ENCODE assay signal across 10 cellular contexts in the genomic region with DNA sequence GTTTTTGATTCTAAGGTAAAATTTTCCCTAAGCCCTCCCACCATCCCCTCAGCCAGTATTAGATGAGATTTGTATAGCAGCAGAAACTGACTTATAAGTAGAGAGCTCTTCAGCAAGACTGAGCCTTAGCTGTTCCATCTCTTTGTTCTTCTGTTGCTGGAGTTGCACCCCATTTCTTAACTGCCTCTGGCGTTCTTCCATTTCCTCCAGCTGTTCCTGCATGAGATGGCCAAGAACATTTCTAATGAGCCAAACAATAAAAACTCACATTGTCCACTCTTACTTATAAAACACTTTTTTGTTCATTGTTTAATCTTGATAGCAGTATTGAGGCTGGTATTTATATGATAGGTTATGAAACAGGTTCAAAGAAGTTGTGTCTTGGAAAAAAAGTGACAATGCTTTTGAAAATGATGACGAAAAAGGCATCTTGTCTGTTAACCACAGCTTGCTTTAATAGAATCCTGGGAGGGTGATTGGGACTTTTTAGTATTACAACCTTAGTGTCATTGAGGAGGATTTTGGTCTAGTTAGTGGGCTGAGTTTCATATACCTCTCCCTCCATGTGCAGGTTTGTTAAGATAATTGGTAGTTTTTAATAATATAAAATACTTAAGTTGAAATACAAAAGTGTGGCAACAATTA. TPM values are rescaled to one million over a fixed set of nuclear protein-coding genes. Genes with fewer than 3 reads are reported as not detected.
DNase-seq lines count a peak whose midpoint lies in the region; ATAC-seq and TF ChIP-seq lines count a peak whose summit lies in the region.
"Had no signal": no experiment of that assay in that cellular context is flagged by ENCODE, and none has a peak within 500 bp of the region (broad histone marks: within the 10 kb centered on the region; RNA-seq: fewer than 3 reads in every experiment).

No MANE protein-coding gene starts in this region.

- peaks cover 13% of the 10 kb centered on the region for H3K4me1 Mint-ChIP-seq in activated CD4-positive, alpha-beta T cell treated with anti-CD3 and anti-CD28 coated beads for 36 hours

- peaks cover 7% of the 10 kb centered on the region for H3K4me1 ChIP-seq in colonic mucosa
- peaks cover 11 to 45% (median 33%) of the 10 kb centered on the region in 4 donors for H3K4me1 ChIP-seq in transverse colon
- H3K4me1 ChIP-seq in thyroid gland: peaks cover 14 to 23% of the 10 kb centered on the region in 2 donors

- H3K9me3 ChIP-seq in colonic mucosa: no peaks in the 10 kb centered on the region
- H3K9me3 ChIP-seq in transverse colon: no peaks in the 10 kb centered on the region
- H3K9me3 ChIP-seq in thyroid gland: no peaks in the 10 kb centered on the region

- intact Hi-C loops in activated CD4-positive, alpha-beta T cell treated with anti-CD3 and anti-CD28 coated beads for 36 hours (cut with DNase I, micrococcal nuclease): loop anchor here in 1 of 2 experiments (10.0 kb wide), 1 partner anchor 159 kb away; no protein-coding TSS in a partner anchor
- intact Hi-C loops in colonic mucosa (cut with DNase I) (no loop called here), transverse colon (cut with DNase I; ENCODE audit: low total_unique reads) (no loop called here), thyroid gland (cut with DNase I) (no loop called here)

- POLR2A ChIA-PET in activated CD4-positive, alpha-beta T cell treated with anti-CD3 and anti-CD28 coated beads for 36 hours (lab: Charles Lee): no interaction called here

- H3K36me3 ChIP-seq in colonic mucosa (peaks cover 3% of the 10 kb centered on the region), transverse colon (peaks cover 0 to 8% (median 5%) of the 10 kb centered on the region in 4 donors), thyroid gland (peaks cover 12 to 14% of the 10 kb centered on the region in 2 donors)

- H3K27ac Mint-ChIP-seq in activated CD4-positive, alpha-beta T cell treated with anti-CD3 and anti-CD28 coated beads for 36 hours: peak overlapping the region; percentile 82

- H3K4me3 ChIP-seq in colonic mucosa (no peak overlapping the region), transverse colon (no peak overlapping the region), thyroid gland (replicated peaks in 1 of 3) (no peak overlapping the region)

- in situ Hi-C loops in transverse colon (cut with MboI; ENCODE audit: low pct_ligation_motif_present in 1 of 4, low pct_unique_long_range_greater_than_20kb in 1 of 4, low sequenced_read_pairs in 3 of 4): no loop called here

- TF ChIP-seq POLR2A in transverse colon (IDR thresholded peaks at IDR 0.05): no peak
- no peak for TF ChIP-seq POLR2A in thyroid gland (IDR thresholded peaks at IDR 0.05)

- no peak for TF ChIP-seq EP300 in transverse colon (IDR thresholded peaks at IDR 0.05; ENCODE audit: low read depth)

- H3K27me3 ChIP-seq in colonic mucosa (no peaks in the 10 kb centered on the region), transverse colon (no peaks in the 10 kb centered on the region), thyroid gland (no peaks in the 10 kb centered on the region)

- H3K27ac ChIP-seq in colonic mucosa (no peak overlapping the region), transverse colon (peak overlapping the region; percentile 61 to 66 (median 64)), thyroid gland (peak overlapping the region in 1 of 3 donors; percentile 6)

- CTCF ChIA-PET in activated CD4-positive, alpha-beta T cell treated with anti-CD3 and anti-CD28 coated beads for 36 hours (lab: Charles Lee): interaction anchor here (0.7 to 1.1 kb wide), 2 partner anchors 45 to 164 kb away, joined by 3 to 4 read pairs; no protein-coding TSS in a partner anchor

- no peaks in the 10 kb centered on the region for H3K9me3 Mint-ChIP-seq in activated CD4-positive, alpha-beta T cell treated with anti-CD3 and anti-CD28 coated beads for 36 hours (ENCODE audit: low read depth)
- H3K9me3 Mint-ChIP-seq: IgD-negative memory B cell had no signal

- peaks cover 59% of the 10 kb centered on the region for H3K36me3 Mint-ChIP-seq in activated CD4-positive, alpha-beta T cell treated with anti-CD3 and anti-CD28 coated beads for 36 hours (ENCODE audit: low read depth)

- 10 to 17% methylated on average over 2 of the region's 2 CpGs for WGBS in transverse colon (ENCODE audit: low coverage in 1 of 2), 2 donors
- 74 to 77% methylated on average over 2 of the region's 2 CpGs for WGBS in thyroid gland, 2 donors

- no peak overlapping the region for H3K4me3 Mint-ChIP-seq in activated CD4-positive, alpha-beta T cell treated with anti-CD3 and anti-CD28 coated beads for 36 hours
- H3K4me3 Mint-ChIP-seq: IgD-negative memory B cell had no signal

- no peak for DNase-seq in activated CD4-positive, alpha-beta T cell treated with anti-CD3 and anti-CD28 coated beads for 36 hours
- DNase-seq in activated CD4-positive, alpha-beta T cell treated with anti-CD3 and anti-CD28 coated beads, Interleukin-2, amount 50 U/mL, for 48 hours: no peak
- peak; percentile 50 for DNase-seq in colonic mucosa
- DNase-seq in medulla oblongata (ENCODE audit: extremely low spot score): peak; percentile 50
- DNase-seq in transverse colon: peak; percentile 60
- no peak for DNase-seq in thyroid gland
- DNase-seq in NCI-H2081 (lab: John Stamatoyannopoulos, UW): no peak
- DNase-seq: activated CD8-positive, alpha-beta memory T cell treated with anti-CD3 and anti-CD28 coated beads, Interleukin-2, amount 50 U/mL, for 48 hours had no signal

- H3K9ac ChIP-seq in colonic mucosa (ENCODE audit: low read depth in 2 of 2, low read length in 2 of 2): no peak overlapping the region

- H3K27me3 Mint-ChIP-seq in activated CD4-positive, alpha-beta T cell treated with anti-CD3 and anti-CD28 coated beads for 36 hours: no peaks in the 10 kb centered on the region
- H3K27me3 Mint-ChIP-seq: IgD-negative memory B cell had no signal

- peak; percentile 34 for ATAC-seq in activated CD4-positive, alpha-beta T cell treated with anti-CD3 and anti-CD28 coated beads for 36 hours
- ATAC-seq in HG03520 (IDR thresholded peaks at IDR 0.05; ENCODE audit: unreplicated experiment): no peak

- TF ChIP-seq CTCF in colonic mucosa (IDR thresholded peaks at IDR 0.05): no peak
- TF ChIP-seq CTCF in transverse colon (IDR thresholded peaks at IDR 0.05): no peak
- no peak for TF ChIP-seq CTCF in thyroid gland (IDR thresholded peaks at IDR 0.05)

RNA-seq across cellular contexts. Expression of a gene that starts 18.3 kb away (rescaled TPM):
- not detected for total RNA-seq in activated CD4-positive, alpha-beta T cell treated with anti-CD3 and anti-CD28 coated beads for 36 hours
- 10 to 100 TPM in 1 of 2 donors, 1 to 10 TPM in 1; 6.6 to 10.6 TPM for total RNA-seq in colonic mucosa
- total RNA-seq in transverse colon: 10 to 100 TPM; 24.9 to 95.5 (median 43.8) TPM
- 10 to 100 TPM in 1 of 4 donors, 1 to 10 TPM in 3; 7.3 to 13.7 (median 7.7) TPM for total RNA-seq in thyroid gland

RNA-seq across cellular contexts. Expression of a gene that starts 33.3 kb away (rescaled TPM):
- total RNA-seq in activated CD4-positive, alpha-beta T cell treated with anti-CD3 and anti-CD28 coated beads for 36 hours: 100 to 1,000 TPM; 323 to 331 TPM
- 100 to 1,000 TPM; 155 to 171 TPM for total RNA-seq in colonic mucosa
- total RNA-seq in transverse colon: 100 to 1,000 TPM in 1 of 4 donors, 10 to 100 TPM in 3; 40.4 to 117 (median 67.7) TPM
- total RNA-seq in thyroid gland: 100 to 1,000 TPM; 100 to 172 (median 138) TPM

RNA-seq across cellular contexts. Expression of a gene that starts 33.9 kb away (rescaled TPM):
- total RNA-seq in activated CD4-positive, alpha-beta T cell treated with anti-CD3 and anti-CD28 coated beads for 36 hours: 10 to 100 TPM; 61.2 to 63.5 TPM
- total RNA-seq in colonic mucosa (10 to 100 TPM; 42.4 to 45.7 TPM), transverse colon (10 to 100 TPM in 3 of 4 donors, 1 to 10 TPM in 1; 3.4 to 72.9 (median 34.5) TPM), thyroid gland (10 to 100 TPM; 28.3 to 43.4 (median 34.9) TPM)

Comparison
In these comparisons a context has a peak if more than half of its experiments do, and no peak if none do; other contexts are left out.
1. DNase-seq: peak in colonic mucosa (single experiment), medulla oblongata (single experiment) and transverse colon (single experiment); none in activated CD4-positive, alpha-beta T cell treated with anti-CD3 and anti-CD28 coated beads for 36 hours (single experiment), activated CD4-positive, alpha-beta T cell treated with anti-CD3 and anti-CD28 coated beads, Interleukin-2, amount 50 U/mL, for 48 hours (0 of 2), thyroid gland (0 of 2) and NCI-H2081 (0 of 2).
2. RNA of a gene that starts 18.3 kb away (total RNA-seq): 24.9 to 95.5 TPM in transverse colon, 6.6 to 10.6 TPM in colonic mucosa and 7.3 to 13.7 TPM in thyroid gland; not detected in activated CD4-positive, alpha-beta T cell treated with anti-CD3 and anti-CD28 coated beads for 36 hours; every median in the first group is over 4 times any median in the second.